Comparison of ENCODE assay signal across 1 cellular context in the genomic region with DNA sequence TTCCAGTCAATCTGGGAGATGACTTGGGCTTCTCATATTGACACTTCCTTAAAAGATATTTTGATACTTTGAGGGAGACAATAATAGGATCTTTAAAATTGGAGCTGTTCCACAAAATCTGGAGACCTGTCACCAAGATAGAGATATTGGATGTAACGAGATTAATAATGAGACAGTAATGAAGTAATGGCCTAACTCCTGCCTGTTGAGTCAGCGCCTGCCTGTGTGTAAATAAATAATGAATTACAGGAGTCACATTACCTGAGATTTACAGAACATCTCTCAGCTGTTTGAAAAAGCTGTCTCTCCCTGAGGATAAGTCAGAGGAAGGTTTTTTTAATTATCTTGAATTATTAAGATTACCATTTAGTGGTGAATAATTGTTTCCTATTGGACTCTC.
TF ChIP-seq lines count a peak whose summit lies in the region.

No MANE protein-coding gene starts in this region.

TF ChIP-seq in SK-N-SH, 30 proteins besides CTCF, POLR2A, EP300 and RAD21 (continued from another document):
- TF ChIP-seq, protein P1, sequence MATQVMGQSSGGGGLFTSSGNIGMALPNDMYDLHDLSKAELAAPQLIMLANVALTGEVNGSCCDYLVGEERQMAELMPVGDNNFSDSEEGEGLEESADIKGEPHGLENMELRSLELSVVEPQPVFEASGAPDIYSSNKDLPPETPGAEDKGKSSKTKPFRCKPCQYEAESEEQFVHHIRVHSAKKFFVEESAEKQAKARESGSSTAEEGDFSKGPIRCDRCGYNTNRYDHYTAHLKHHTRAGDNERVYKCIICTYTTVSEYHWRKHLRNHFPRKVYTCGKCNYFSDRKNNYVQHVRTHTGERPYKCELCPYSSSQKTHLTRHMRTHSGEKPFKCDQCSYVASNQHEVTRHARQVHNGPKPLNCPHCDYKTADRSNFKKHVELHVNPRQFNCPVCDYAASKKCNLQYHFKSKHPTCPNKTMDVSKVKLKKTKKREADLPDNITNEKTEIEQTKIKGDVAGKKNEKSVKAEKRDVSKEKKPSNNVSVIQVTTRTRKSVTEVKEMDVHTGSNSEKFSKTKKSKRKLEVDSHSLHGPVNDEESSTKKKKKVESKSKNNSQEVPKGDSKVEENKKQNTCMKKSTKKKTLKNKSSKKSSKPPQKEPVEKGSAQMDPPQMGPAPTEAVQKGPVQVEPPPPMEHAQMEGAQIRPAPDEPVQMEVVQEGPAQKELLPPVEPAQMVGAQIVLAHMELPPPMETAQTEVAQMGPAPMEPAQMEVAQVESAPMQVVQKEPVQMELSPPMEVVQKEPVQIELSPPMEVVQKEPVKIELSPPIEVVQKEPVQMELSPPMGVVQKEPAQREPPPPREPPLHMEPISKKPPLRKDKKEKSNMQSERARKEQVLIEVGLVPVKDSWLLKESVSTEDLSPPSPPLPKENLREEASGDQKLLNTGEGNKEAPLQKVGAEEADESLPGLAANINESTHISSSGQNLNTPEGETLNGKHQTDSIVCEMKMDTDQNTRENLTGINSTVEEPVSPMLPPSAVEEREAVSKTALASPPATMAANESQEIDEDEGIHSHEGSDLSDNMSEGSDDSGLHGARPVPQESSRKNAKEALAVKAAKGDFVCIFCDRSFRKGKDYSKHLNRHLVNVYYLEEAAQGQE (IDR thresholded peaks at IDR 0.05; ENCODE audit: low read depth, low read length) = no peak
- TF ChIP-seq FOXM1 (IDR thresholded peaks at IDR 0.05; ENCODE audit: low read depth) = no peak
- TF ChIP-seq, protein P2, sequence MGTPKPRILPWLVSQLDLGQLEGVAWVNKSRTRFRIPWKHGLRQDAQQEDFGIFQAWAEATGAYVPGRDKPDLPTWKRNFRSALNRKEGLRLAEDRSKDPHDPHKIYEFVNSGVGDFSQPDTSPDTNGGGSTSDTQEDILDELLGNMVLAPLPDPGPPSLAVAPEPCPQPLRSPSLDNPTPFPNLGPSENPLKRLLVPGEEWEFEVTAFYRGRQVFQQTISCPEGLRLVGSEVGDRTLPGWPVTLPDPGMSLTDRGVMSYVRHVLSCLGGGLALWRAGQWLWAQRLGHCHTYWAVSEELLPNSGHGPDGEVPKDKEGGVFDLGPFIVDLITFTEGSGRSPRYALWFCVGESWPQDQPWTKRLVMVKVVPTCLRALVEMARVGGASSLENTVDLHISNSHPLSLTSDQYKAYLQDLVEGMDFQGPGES (IDR thresholded peaks at IDR 0.05; ENCODE audit: low read depth, low read length) = no peak
- no peak for TF ChIP-seq FOXJ3 (CRISPR knock-in tag; IDR thresholded peaks at IDR 0.05)
- TF ChIP-seq, protein P3, sequence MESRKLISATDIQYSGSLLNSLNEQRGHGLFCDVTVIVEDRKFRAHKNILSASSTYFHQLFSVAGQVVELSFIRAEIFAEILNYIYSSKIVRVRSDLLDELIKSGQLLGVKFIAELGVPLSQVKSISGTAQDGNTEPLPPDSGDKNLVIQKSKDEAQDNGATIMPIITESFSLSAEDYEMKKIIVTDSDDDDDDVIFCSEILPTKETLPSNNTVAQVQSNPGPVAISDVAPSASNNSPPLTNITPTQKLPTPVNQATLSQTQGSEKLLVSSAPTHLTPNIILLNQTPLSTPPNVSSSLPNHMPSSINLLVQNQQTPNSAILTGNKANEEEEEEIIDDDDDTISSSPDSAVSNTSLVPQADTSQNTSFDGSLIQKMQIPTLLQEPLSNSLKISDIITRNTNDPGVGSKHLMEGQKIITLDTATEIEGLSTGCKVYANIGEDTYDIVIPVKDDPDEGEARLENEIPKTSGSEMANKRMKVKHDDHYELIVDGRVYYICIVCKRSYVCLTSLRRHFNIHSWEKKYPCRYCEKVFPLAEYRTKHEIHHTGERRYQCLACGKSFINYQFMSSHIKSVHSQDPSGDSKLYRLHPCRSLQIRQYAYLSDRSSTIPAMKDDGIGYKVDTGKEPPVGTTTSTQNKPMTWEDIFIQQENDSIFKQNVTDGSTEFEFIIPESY (IDR thresholded peaks at IDR 0.05; ENCODE audit: borderline replicate concordance, low read depth) = no peak
- TF ChIP-seq RCOR1 (IDR thresholded peaks at IDR 0.05; ENCODE audit: low read length) = no peak
- TF ChIP-seq RXRA (IDR thresholded peaks at IDR 0.05; ENCODE audit: borderline replicate concordance, low read depth) = no peak
- TF ChIP-seq TCF12 (IDR thresholded peaks at IDR 0.05) = no peak
- TF ChIP-seq FOSL2 (IDR thresholded peaks at IDR 0.05; ENCODE audit: borderline replicate concordance, low read depth) = no peak
- TF ChIP-seq, protein P4, sequence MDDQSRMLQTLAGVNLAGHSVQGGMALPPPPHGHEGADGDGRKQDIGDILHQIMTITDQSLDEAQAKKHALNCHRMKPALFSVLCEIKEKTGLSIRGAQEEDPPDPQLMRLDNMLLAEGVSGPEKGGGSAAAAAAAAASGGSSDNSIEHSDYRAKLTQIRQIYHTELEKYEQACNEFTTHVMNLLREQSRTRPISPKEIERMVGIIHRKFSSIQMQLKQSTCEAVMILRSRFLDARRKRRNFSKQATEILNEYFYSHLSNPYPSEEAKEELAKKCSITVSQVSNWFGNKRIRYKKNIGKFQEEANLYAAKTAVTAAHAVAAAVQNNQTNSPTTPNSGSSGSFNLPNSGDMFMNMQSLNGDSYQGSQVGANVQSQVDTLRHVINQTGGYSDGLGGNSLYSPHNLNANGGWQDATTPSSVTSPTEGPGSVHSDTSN (IDR thresholded peaks at IDR 0.05) = no peak
- no peak for TF ChIP-seq RFX5 (IDR thresholded peaks at IDR 0.05; ENCODE audit: low read length)
- TF ChIP-seq JUND (IDR thresholded peaks at IDR 0.05) = no peak
- TF ChIP-seq MEF2A (IDR thresholded peaks at IDR 0.05; ENCODE audit: borderline replicate concordance, low read depth) = no peak
